ENCODE assay signal across 24 cellular contexts in the genomic region with DNA sequence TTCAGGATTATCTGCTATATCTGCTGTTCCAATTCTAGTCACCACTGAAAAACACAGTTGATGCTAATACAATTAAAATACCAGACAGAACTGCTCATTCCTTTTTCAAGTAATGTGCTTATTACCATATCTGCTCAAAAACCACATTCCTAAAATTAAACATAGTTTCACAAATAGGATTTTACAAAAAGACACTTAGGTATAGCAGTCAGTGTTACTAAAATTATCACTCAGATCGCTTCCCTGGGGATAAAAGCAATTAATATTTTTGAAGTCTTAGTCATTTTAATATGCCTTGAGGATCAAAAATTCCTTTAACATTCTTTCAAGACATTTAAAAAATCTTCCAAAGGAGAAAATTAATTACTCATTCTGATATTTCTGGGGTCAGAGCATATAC.
DNase-seq lines count a peak whose midpoint lies in the region; FAIRE-seq and TF ChIP-seq lines count a peak whose summit lies in the region.
"Had no signal": no experiment of that assay in that cellular context is flagged by ENCODE, and none has a peak within 500 bp of the region (broad histone marks: within the 10 kb centered on the region; RNA-seq: fewer than 3 reads in every experiment).

No MANE protein-coding gene starts in this region.

- no peaks in the 10 kb centered on the region for H3K27me3 ChIP-seq in astrocyte (ENCODE audit: insufficient read depth, low read length)
- H3K27me3 ChIP-seq: BE2C had no signal

- H3K9ac ChIP-seq in astrocyte (ENCODE audit: low read length), result peak overlapping the region; percentile 50

- peaks cover 85% of the 10 kb centered on the region for H3K4me1 Mint-ChIP-seq in HFFc6 (ENCODE audit: low read depth)
- peaks cover 30% of the 10 kb centered on the region for H3K4me1 Mint-ChIP-seq in astrocyte (ENCODE audit: low read depth, unreplicated experiment)
- H3K4me1 Mint-ChIP-seq in endothelial cell (ENCODE audit: unreplicated experiment), result peaks cover 2% of the 10 kb centered on the region
- no peaks in the 10 kb centered on the region for H3K4me1 Mint-ChIP-seq in activated T-helper 1 cell treated with anti-CD3 and anti-CD28 coated beads, Interleukin-12 subunit alpha, Interleukin-12 subunit beta, Interleukin-2, Interleukin-4 antibody, amounts not matched to agents 30 ng/mL and 10 ng/mL and 1 ng/mL, durations not matched to agents 14 hours and 24 hours and 36 hours (ENCODE audit: low read depth)
- H3K4me1 Mint-ChIP-seq: CD4-positive, alpha-beta memory T cell; IgD-negative memory B cell had no signal

- peaks cover 3% of the 10 kb centered on the region for H3K36me3 ChIP-seq in astrocyte (ENCODE audit: insufficient read depth, low read length)
- H3K36me3 ChIP-seq: BE2C had no signal

- peak; percentile 80 for DNase-seq in AG10803 (ENCODE audit: low read depth)
- peak; percentile 56 for DNase-seq in HFFc6
- peak; percentile 70 for DNase-seq in astrocyte (ENCODE audit: low read depth)
- DNase-seq in retinal pigment epithelial cell (ENCODE audit: low read depth), result peak; percentile 63
- no peak for DNase-seq in endothelial cell (ENCODE audit: low spot score)
- DNase-seq in NCI-H1694 (lab: John Stamatoyannopoulos, UW), result no peak
- no peak for DNase-seq in activated T-helper 1 cell treated with anti-CD3 and anti-CD28 coated beads, Interleukin-12 subunit alpha, Interleukin-12 subunit beta, Interleukin-2, Interleukin-4 antibody, amounts not matched to agents 30 ng/mL and 10 ng/mL and 1 ng/mL, durations not matched to agents 14 hours and 24 hours and 36 hours (ENCODE audit: low spot score)
- DNase-seq in hypothalamus (lab: John Stamatoyannopoulos, UW), result no peak
- DNase-seq: BE2C; Calu3; CD4-positive, alpha-beta memory T cell; DMS53; Kasumi-1; MV-4-11; NCI-H1417; NCI-H1930; NCI-H2171; NCI-H748 treated with DMSO at 0.1 percent for 48 hours; OCI-M1; RPMI8226; SIG-M5 had no signal

- H4K20me1 ChIP-seq in astrocyte (ENCODE audit: insufficient read depth, low read length), result no peaks in the 10 kb centered on the region

- peak; percentile 87 for FAIRE-seq in astrocyte (lab: Jason Lieb, UNC)
- FAIRE-seq: GM12878, GM18507 had no signal

- H3K27ac Mint-ChIP-seq in HFFc6 (peak overlapping the region; percentile 91), astrocyte (ENCODE audit: unreplicated experiment) (no peak overlapping the region), endothelial cell (ENCODE audit: unreplicated experiment) (no peak overlapping the region)
- no peak overlapping the region for H3K27ac Mint-ChIP-seq in activated T-helper 1 cell treated with anti-CD3 and anti-CD28 coated beads, Interleukin-12 subunit alpha, Interleukin-12 subunit beta, Interleukin-2, Interleukin-4 antibody, amounts not matched to agents 30 ng/mL and 10 ng/mL and 1 ng/mL, durations not matched to agents 14 hours and 24 hours and 36 hours
- H3K27ac Mint-ChIP-seq: CD4-positive, alpha-beta memory T cell; IgD-negative memory B cell had no signal

- intact Hi-C loops in activated T-helper 1 cell treated with anti-CD3 and anti-CD28 coated beads, Interleukin-12 subunit alpha, Interleukin-12 subunit beta, Interleukin-2, Interleukin-4 antibody, amounts not matched to agents 30 ng/mL and 10 ng/mL and 1 ng/mL, durations not matched to agents 14 hours and 24 hours and 36 hours (cut with micrococcal nuclease), result no loop called here

- H3K27ac ChIP-seq in astrocyte (ENCODE audit: low read depth, low read length), result peak overlapping the region; percentile 69

- H3K36me3 Mint-ChIP-seq in HFFc6 (ENCODE audit: low read depth) (peaks cover 42% of the 10 kb centered on the region), astrocyte (ENCODE audit: low read depth, unreplicated experiment) (peaks cover 2% of the 10 kb centered on the region), endothelial cell (ENCODE audit: low read depth, unreplicated experiment) (no peaks in the 10 kb centered on the region)
- H3K36me3 Mint-ChIP-seq in activated T-helper 1 cell treated with anti-CD3 and anti-CD28 coated beads, Interleukin-12 subunit alpha, Interleukin-12 subunit beta, Interleukin-2, Interleukin-4 antibody, amounts not matched to agents 30 ng/mL and 10 ng/mL and 1 ng/mL, durations not matched to agents 14 hours and 24 hours and 36 hours (ENCODE audit: low read depth), result peaks cover 27% of the 10 kb centered on the region

- no peaks in the 10 kb centered on the region for H3K9me3 ChIP-seq in astrocyte (ENCODE audit: insufficient read depth, low read depth, low read length)
- H3K9me3 ChIP-seq: BE2C had no signal

- H3K79me2 ChIP-seq in astrocyte (ENCODE audit: insufficient read depth, low read length), result no peaks in the 10 kb centered on the region

- H3K4me3 ChIP-seq in AG10803 (ENCODE audit: low read length), result no peak overlapping the region
- H3K4me3 ChIP-seq in astrocyte (ENCODE audit: insufficient read depth, low read depth, low read length), result no peak overlapping the region
- no peak overlapping the region for H3K4me3 ChIP-seq in retinal pigment epithelial cell (ENCODE audit: low read length)
- H3K4me3 ChIP-seq: GM12878 had no signal

- H2AFZ ChIP-seq in astrocyte (ENCODE audit: low read depth, low read length), result no peak overlapping the region

- H3K4me3 Mint-ChIP-seq in HFFc6, result peak overlapping the region; percentile 49
- no peak overlapping the region for H3K4me3 Mint-ChIP-seq in astrocyte (ENCODE audit: unreplicated experiment)
- H3K4me3 Mint-ChIP-seq in endothelial cell (ENCODE audit: unreplicated experiment), result no peak overlapping the region
- no peak overlapping the region for H3K4me3 Mint-ChIP-seq in activated T-helper 1 cell treated with anti-CD3 and anti-CD28 coated beads, Interleukin-12 subunit alpha, Interleukin-12 subunit beta, Interleukin-2, Interleukin-4 antibody, amounts not matched to agents 30 ng/mL and 10 ng/mL and 1 ng/mL, durations not matched to agents 14 hours and 24 hours and 36 hours
- H3K4me3 Mint-ChIP-seq: CD4-positive, alpha-beta memory T cell; IgD-negative memory B cell had no signal

- H3K27me3 Mint-ChIP-seq in HFFc6 (ENCODE audit: insufficient read depth) (peaks cover 2% of the 10 kb centered on the region), astrocyte (ENCODE audit: low read depth, unreplicated experiment) (no peaks in the 10 kb centered on the region), endothelial cell (ENCODE audit: unreplicated experiment) (peaks cover 2% of the 10 kb centered on the region)
- H3K27me3 Mint-ChIP-seq in activated T-helper 1 cell treated with anti-CD3 and anti-CD28 coated beads, Interleukin-12 subunit alpha, Interleukin-12 subunit beta, Interleukin-2, Interleukin-4 antibody, amounts not matched to agents 30 ng/mL and 10 ng/mL and 1 ng/mL, durations not matched to agents 14 hours and 24 hours and 36 hours (ENCODE audit: insufficient read depth), result no peaks in the 10 kb centered on the region
- H3K27me3 Mint-ChIP-seq: CD4-positive, alpha-beta memory T cell; IgD-negative memory B cell had no signal

- H3K4me1 ChIP-seq in astrocyte (ENCODE audit: insufficient read depth, low read length), result peaks cover 39% of the 10 kb centered on the region
- H3K4me1 ChIP-seq: BE2C had no signal

- TF ChIP-seq CTCF in AG10803 (conservative IDR thresholded peaks at IDR 0.05; ENCODE audit: low read length), result no peak
- TF ChIP-seq CTCF in HFFc6 (IDR thresholded peaks at IDR 0.05), result no peak
- TF ChIP-seq CTCF in astrocyte (IDR thresholded peaks at IDR 0.05; ENCODE audit: insufficient read depth, low read depth, low read length), result no peak
- TF ChIP-seq CTCF in retinal pigment epithelial cell (conservative IDR thresholded peaks at IDR 0.05; ENCODE audit: low read depth, low read length), result no peak
- TF ChIP-seq CTCF in endothelial cell (IDR thresholded peaks at IDR 0.05; ENCODE audit: unreplicated experiment), result no peak

- H3K9me3 Mint-ChIP-seq in HFFc6 (no peaks in the 10 kb centered on the region), astrocyte (ENCODE audit: unreplicated experiment) (no peaks in the 10 kb centered on the region), endothelial cell (ENCODE audit: unreplicated experiment) (no peaks in the 10 kb centered on the region)
- H3K9me3 Mint-ChIP-seq in activated T-helper 1 cell treated with anti-CD3 and anti-CD28 coated beads, Interleukin-12 subunit alpha, Interleukin-12 subunit beta, Interleukin-2, Interleukin-4 antibody, amounts not matched to agents 30 ng/mL and 10 ng/mL and 1 ng/mL, durations not matched to agents 14 hours and 24 hours and 36 hours, result no peaks in the 10 kb centered on the region
- H3K9me3 Mint-ChIP-seq: IgD-negative memory B cell had no signal

- peak overlapping the region; percentile 5 for H3K4me2 ChIP-seq in astrocyte (ENCODE audit: low read length)

Comparison
In these comparisons a context has a peak if more than half of its experiments do, and no peak if none do; other contexts are left out.
1. DNase-seq: peak in AG10803 (single experiment), HFFc6 (single experiment), astrocyte (single experiment) and retinal pigment epithelial cell (single experiment); none in endothelial cell (single experiment), NCI-H1694 (single experiment), activated T-helper 1 cell treated with anti-CD3 and anti-CD28 coated beads, Interleukin-12 subunit alpha, Interleukin-12 subunit beta, Interleukin-2, Interleukin-4 antibody, amounts not matched to agents 30 ng/mL and 10 ng/mL and 1 ng/mL, durations not matched to agents 14 hours and 24 hours and 36 hours (single experiment) and hypothalamus (0 of 51).